Comparison of ENCODE assay signal across 9 cellular contexts in genomic region chr11:111912535-111912934, GRCh38. TPM values are rescaled to one million over a fixed set of nuclear protein-coding genes. Genes with fewer than 3 reads are reported as not detected.
DNase-seq lines count a peak whose midpoint lies in the region; ATAC-seq and TF ChIP-seq lines count a peak whose summit lies in the region.
"Had no signal": no experiment of that assay in that cellular context is flagged by ENCODE, and none has a peak within 500 bp of the region (broad histone marks: within the 10 kb centered on the region; RNA-seq: fewer than 3 reads in every experiment).

A gene with protein sequence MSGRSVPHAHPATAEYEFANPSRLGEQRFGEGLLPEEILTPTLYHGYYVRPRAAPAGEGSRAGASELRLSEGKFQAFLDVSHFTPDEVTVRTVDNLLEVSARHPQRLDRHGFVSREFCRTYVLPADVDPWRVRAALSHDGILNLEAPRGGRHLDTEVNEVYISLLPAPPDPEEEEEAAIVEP (plus strand): TSS chr11:111912734. CDS start chr11:111912830, 96 bp downstream.

- no peaks in the 10 kb centered on the region for H3K4me1 Mint-ChIP-seq in immature natural killer cell

- ATAC-seq in HG03139 (IDR thresholded peaks at IDR 0.05; ENCODE audit: unreplicated experiment) (no peak), HG03378 (IDR thresholded peaks at IDR 0.05; ENCODE audit: unreplicated experiment) (no peak)

- H3K27ac ChIP-seq in C4-2B (peak within 1 kb of the TSS; percentile 2; the same call in 1 of the 2 replicates), rectal smooth muscle tissue (ENCODE audit: low read depth, low read length) (peak within 1 kb of the TSS; percentile 98)
- H3K27ac ChIP-seq: BLaER1 treated with 17β-estradiol and CSF1 and Interleukin-3, amounts not matched to agents 10 nM and 100 nM had no signal

- peaks cover 0 to 4% (median 0%) of the 10 kb centered on the region in 6 donors for H3K9me3 Mint-ChIP-seq in immature natural killer cell

- H3K9ac ChIP-seq in iPS-15b (ENCODE audit: low read depth, low read length) (peak within 1 kb of the TSS; percentile 26), rectal smooth muscle tissue (ENCODE audit: low read length) (peak within 1 kb of the TSS; percentile 57)
- H3K9ac ChIP-seq: BLaER1 treated with 17β-estradiol and CSF1 and Interleukin-3, amounts not matched to agents 10 nM and 100 nM had no signal

- peaks cover 16 to 18% (median 16%) of the 10 kb centered on the region in 3 donors for H3K27me3 Mint-ChIP-seq in immature natural killer cell (ENCODE audit: low read depth in 3 of 3)

- TF ChIP-seq CTCF in C4-2B (conservative IDR thresholded peaks at IDR 0.05): no peak

- H3K9me3 ChIP-seq in iPS-15b (ENCODE audit: control insufficient read depth, insufficient read depth, low read length): no peaks in the 10 kb centered on the region
- H3K9me3 ChIP-seq: BLaER1 treated with 17β-estradiol and CSF1 and Interleukin-3, amounts not matched to agents 10 nM and 100 nM had no signal

- peaks cover 13% of the 10 kb centered on the region for H3K4me1 ChIP-seq in iPS-15b (ENCODE audit: control insufficient read depth, insufficient read depth, low read length)
- H3K4me1 ChIP-seq in rectal smooth muscle tissue (ENCODE audit: control insufficient read depth, insufficient read depth, low read length): peaks cover 12% of the 10 kb centered on the region
- H3K4me1 ChIP-seq: BLaER1 treated with 17β-estradiol and CSF1 and Interleukin-3, amounts not matched to agents 10 nM and 100 nM had no signal

- H3K27ac Mint-ChIP-seq in immature natural killer cell: no peak within 1 kb of the TSS

- H3K36me3 ChIP-seq in iPS-15b (ENCODE audit: control insufficient read depth, insufficient read depth, low read length) (no peaks in the 10 kb centered on the region), rectal smooth muscle tissue (ENCODE audit: control insufficient read depth, insufficient read depth, low read length) (no peaks in the 10 kb centered on the region)
- H3K36me3 ChIP-seq: BLaER1 treated with 17β-estradiol and CSF1 and Interleukin-3, amounts not matched to agents 10 nM and 100 nM had no signal

- H3K36me3 Mint-ChIP-seq in immature natural killer cell: peaks cover 0 to 4% (median 0%) of the 10 kb centered on the region in 3 donors

- H3K4me3 ChIP-seq in iPS-15b (ENCODE audit: low read depth, low read length): peak within 1 kb of the TSS; percentile 47
- peak within 1 kb of the TSS; percentile 78 for H3K4me3 ChIP-seq in rectal smooth muscle tissue (ENCODE audit: low read length)
- H3K4me3 ChIP-seq: BLaER1 treated with 17β-estradiol and CSF1 and Interleukin-3, amounts not matched to agents 10 nM and 100 nM had no signal

- DNase-seq in cerebellum (ENCODE audit: low spot score): peak; percentile 24
- no peak for DNase-seq in kidney tubule cell (ENCODE audit: low spot score)
- DNase-seq in immature natural killer cell: no peak

- no peaks in the 10 kb centered on the region for H3K27me3 ChIP-seq in iPS-15b (ENCODE audit: control insufficient read depth, insufficient read depth, low read length)
- H3K27me3 ChIP-seq in rectal smooth muscle tissue (ENCODE audit: control insufficient read depth, insufficient read depth, low read length): peaks cover 3% of the 10 kb centered on the region
- H3K27me3 ChIP-seq: BLaER1 treated with 17β-estradiol and CSF1 and Interleukin-3, amounts not matched to agents 10 nM and 100 nM had no signal

- no peak within 1 kb of the TSS for H3K4me3 Mint-ChIP-seq in immature natural killer cell

RNA-seq across cellular contexts. Expression of the gene that starts here (rescaled TPM):
- total RNA-seq in cerebellum: 0.27 TPM
- not detected for polyA plus RNA-seq in immature natural killer cell

Comparison
In these comparisons a context has a peak if more than half of its experiments do, and no peak if none do; other contexts are left out.
1. Peak in DNase-seq in cerebellum; RNA of the gene not detected or under 1 TPM.